ENCODE assay signal across 9 cellular contexts in the genomic region with DNA sequence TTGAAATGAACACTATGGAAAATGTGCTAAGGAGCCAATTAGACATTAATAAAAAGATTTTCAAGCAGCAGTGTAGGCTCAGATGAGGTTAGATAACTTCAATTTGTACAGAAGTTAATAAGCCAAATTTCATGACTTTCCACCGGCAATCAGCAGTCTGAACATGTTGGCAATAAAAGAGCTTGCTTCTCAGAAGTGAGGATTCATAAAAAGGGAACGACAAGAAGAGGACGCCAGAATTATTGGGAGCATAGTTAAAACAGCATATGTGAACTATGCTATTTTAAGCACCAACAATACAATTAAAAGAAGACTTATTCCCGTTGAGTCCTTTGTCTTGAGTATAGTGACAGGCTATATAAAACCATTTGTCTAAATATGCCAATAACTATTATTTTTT.
"Had no signal": no experiment of that assay in that cellular context is flagged by ENCODE, and none has a peak within 500 bp of the region (broad histone marks: within the 10 kb centered on the region; RNA-seq: fewer than 3 reads in every experiment).

No MANE protein-coding gene starts in this region.

- DNase-seq: GM23248, GOT3, H7, HFFc6, IMR-90, KG1 had no signal

- H3K4me3 ChIP-seq: GM23248, HAP-1, K562 had no signal

- H3K4me1 ChIP-seq: HAP-1 had no signal

- H3K27ac Mint-ChIP-seq: HFFc6 had no signal

- H3K27ac ChIP-seq: GM23248 had no signal

- H3K9me3 ChIP-seq: HAP-1 had no signal

- H3K4me3 Mint-ChIP-seq: HFFc6 had no signal

- ATAC-seq: HCT116, K562 had no signal
